8 cellular contexts compared by ENCODE assay signal in the genomic region with DNA sequence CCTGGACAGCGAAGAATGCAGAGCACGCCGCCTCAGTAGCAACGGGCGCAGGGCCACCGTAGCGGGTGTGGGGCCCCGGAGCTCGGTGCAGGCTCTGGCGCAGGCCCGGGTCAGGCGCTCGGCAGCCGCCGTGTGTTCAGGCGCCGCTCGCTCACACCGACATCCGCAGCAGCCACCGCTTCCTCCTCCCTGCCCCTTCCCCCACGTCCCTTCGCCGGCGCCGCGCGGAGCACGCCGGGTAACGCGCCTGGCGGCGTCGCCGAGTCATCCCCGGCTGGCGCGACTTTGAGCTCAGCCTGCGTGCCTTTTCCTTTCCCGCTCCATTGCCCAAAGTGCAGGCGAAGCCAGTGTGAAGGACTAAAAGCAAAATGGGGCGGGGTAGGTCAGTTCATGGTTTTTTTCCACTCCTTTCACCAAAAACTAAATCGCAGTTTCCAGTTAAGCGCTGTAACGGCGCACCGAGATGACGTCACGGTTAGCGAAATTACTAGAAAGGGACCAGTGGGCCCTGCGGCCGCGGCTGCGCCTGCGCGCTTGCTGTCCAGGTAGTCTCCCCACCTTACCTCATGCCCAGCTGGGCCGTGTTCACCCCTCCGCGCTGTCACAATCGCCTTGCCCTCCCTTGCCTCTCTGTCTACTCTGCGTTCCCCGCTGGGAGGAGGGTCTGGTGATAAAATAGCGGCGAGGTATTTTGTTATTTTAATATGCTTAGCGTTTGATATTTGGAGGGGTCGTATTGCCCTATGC. TPM values are rescaled to one million over a fixed set of nuclear protein-coding genes. Genes with fewer than 3 reads are reported as not detected.
DNase-seq lines count a peak whose midpoint lies in the region; ATAC-seq and TF ChIP-seq lines count a peak whose summit lies in the region.

TSS of gene UBQLN1 (minus strand) at position 191 of the 747 bp plus-strand sequence. CDS start 279 bp downstream, outside the sequence.

- peaks cover 7% of the 10 kb centered on the region for H3K23me2 ChIP-seq in H9 (ENCODE audit: insufficient read length, low read depth, low read length, poor library complexity, severe bottlenecking)

- H4K5ac ChIP-seq in H9 (ENCODE audit: insufficient read length, low read depth, low read length), result peak within 1 kb of the TSS; percentile 83

- no peaks in the 10 kb centered on the region for H3K4me1 ChIP-seq in H9 (ENCODE audit: insufficient read depth, low read length)

- peak; percentile 94 to 95 for ATAC-seq in natural killer cell treated with Interleukin-12 subunit alpha and Interleukin-12 subunit beta and Interleukin-15 and Interleukin-18, amount 100 ng/mL, for 72 hours

- H3K23ac ChIP-seq in H9 (ENCODE audit: insufficient read length, low read depth, low read length), result no peak within 1 kb of the TSS

- no peaks in the 10 kb centered on the region for H3K9me3 ChIP-seq in H9 (ENCODE audit: control insufficient read depth, low read depth, low read length)

- no peak within 1 kb of the TSS for H3T11ph ChIP-seq in H9 (ENCODE audit: low read length)

- H3K27ac ChIP-seq in H9 (ENCODE audit: insufficient read length, low read depth, low read length), result peak within 1 kb of the TSS; percentile 73

- H3K9me3 Mint-ChIP-seq in H9, result peaks cover 3 to 4% of the 10 kb centered on the region in 2 experiments; a peak in 4 of 5 replicates
- no peaks in the 10 kb centered on the region for H3K9me3 Mint-ChIP-seq in natural killer cell treated with Interleukin-12 subunit alpha and Interleukin-12 subunit beta and Interleukin-15 and Interleukin-18, amount 100 ng/mL, for 72 hours

- peak; percentile 91 for DNase-seq in ELR (ENCODE audit: low read depth)
- peak; percentile 91 for DNase-seq in H9
- peak; percentile 91 for DNase-seq in M059J (ENCODE audit: low read depth)
- DNase-seq in activated T-helper 9 cell treated with anti-CD3 and anti-CD28 coated beads, Interleukin-2, amount 50 U/mL, for 16 hours (ENCODE audit: low read depth), result peak; percentile 85
- DNase-seq in fibroblast of pulmonary artery (ENCODE audit: low read depth), result peak; percentile 96
- DNase-seq in natural killer cell treated with Interleukin-12 subunit alpha and Interleukin-12 subunit beta and Interleukin-15 and Interleukin-18, amount 100 ng/mL, for 72 hours (ENCODE audit: low spot score), result peak; percentile 95
- DNase-seq in stimulated activated naive CD4-positive, alpha-beta T cell treated with Interleukin-2 at 50 U/mL for 16 hours (lab: John Stamatoyannopoulos, UW), result peak; percentile 87

- H2BK15ac ChIP-seq in H9 (ENCODE audit: low read depth, low read length), result no peak within 1 kb of the TSS

- no peak within 1 kb of the TSS for H2BK20ac ChIP-seq in H9 (ENCODE audit: low read depth, low read length, poor library complexity, severe bottlenecking)

- peak within 1 kb of the TSS; percentile 92 for H3K14ac ChIP-seq in H9 (ENCODE audit: insufficient read depth, low read length)

- H3K79me1 ChIP-seq in H9 (ENCODE audit: insufficient read depth, low read depth, low read length, poor library complexity, severe bottlenecking), result no peaks in the 10 kb centered on the region

- no peaks in the 10 kb centered on the region for H3K27me3 ChIP-seq in H9 (ENCODE audit: insufficient read depth, low read length)

- H3K4me2 ChIP-seq in H9 (ENCODE audit: insufficient read depth, insufficient read length, low read length), result peak within 1 kb of the TSS; percentile 88

- peak within 1 kb of the TSS; percentile 90 for H3K18ac ChIP-seq in H9 (ENCODE audit: insufficient read length, low read depth, low read length)

- peak within 1 kb of the TSS; percentile 39 for H4K8ac ChIP-seq in H9 (replicated peaks; ENCODE audit: insufficient read length, low read depth, low read length)

- H3K4me3 Mint-ChIP-seq in H9, result peak within 1 kb of the TSS; percentile 80 to 91
- H3K4me3 Mint-ChIP-seq in natural killer cell treated with Interleukin-12 subunit alpha and Interleukin-12 subunit beta and Interleukin-15 and Interleukin-18, amount 100 ng/mL, for 72 hours, result peak within 1 kb of the TSS; percentile 99

- H2AFZ ChIP-seq in H9 (ENCODE audit: low read length), result peak within 1 kb of the TSS; percentile 32

- H3K4me3 ChIP-seq in fibroblast of pulmonary artery (replicated peaks; ENCODE audit: low read depth, low read length), result peak within 1 kb of the TSS; percentile 92

- H3K27me3 Mint-ChIP-seq in H9 (ENCODE audit: low read depth), result no peaks in the 10 kb centered on the region; the same call in none of the 2 replicates
- no peaks in the 10 kb centered on the region for H3K27me3 Mint-ChIP-seq in natural killer cell treated with Interleukin-12 subunit alpha and Interleukin-12 subunit beta and Interleukin-15 and Interleukin-18, amount 100 ng/mL, for 72 hours

- peak within 1 kb of the TSS; percentile 65 for H3K56ac ChIP-seq in H9 (ENCODE audit: insufficient read length, low read depth, low read length)

- peak within 1 kb of the TSS; percentile 99 for H4K91ac ChIP-seq in H9 (ENCODE audit: insufficient read length, low read depth, low read length)

- peak; percentile 93 for TF ChIP-seq POLR2A in Raji (IDR thresholded peaks at IDR 0.05; ENCODE audit: insufficient read depth, low read depth, low read length)

- no CpG with 5 or more reads among the region's 67 CpGs for WGBS in H9 (ENCODE audit: extremely low coverage, insufficient read length, low lambda C conversion rate)

- peak within 1 kb of the TSS; percentile 86 for H3K9ac ChIP-seq in H9 (ENCODE audit: extremely low read depth, insufficient read length, low read length)

- H2BK120ac ChIP-seq in H9 (ENCODE audit: low read depth, low read length, poor library complexity, severe bottlenecking), result peak within 1 kb of the TSS; percentile 88

- peak within 1 kb of the TSS; percentile 33 for H2BK5ac ChIP-seq in H9 (ENCODE audit: insufficient read length, low read length)

- TF ChIP-seq CTCF in H9 (conservative IDR thresholded peaks at IDR 0.05) (no peak), fibroblast of pulmonary artery (IDR thresholded peaks at IDR 0.05; ENCODE audit: low read length, missing control alignments) (no peak)

- H2BK12ac ChIP-seq in H9 (ENCODE audit: insufficient read length, low read depth, low read length), result no peak within 1 kb of the TSS

- peak within 1 kb of the TSS; percentile 82 for H3K4ac ChIP-seq in H9 (ENCODE audit: low read depth, low read length)

- peaks cover 20 to 21% of the 10 kb centered on the region in 2 experiments for H3K4me1 Mint-ChIP-seq in H9
- H3K4me1 Mint-ChIP-seq in natural killer cell treated with Interleukin-12 subunit alpha and Interleukin-12 subunit beta and Interleukin-15 and Interleukin-18, amount 100 ng/mL, for 72 hours (ENCODE audit: low read depth in 2 of 2), result peaks cover 26 to 37% of the 10 kb centered on the region in 2 donors

- H4K20me1 ChIP-seq in H9 (ENCODE audit: control insufficient read depth, insufficient read depth, insufficient read length), result no peaks in the 10 kb centered on the region

- peaks cover 14 to 21% (median 20%) of the 10 kb centered on the region in 3 experiments for H3K36me3 Mint-ChIP-seq in H9 (ENCODE audit: insufficient read depth in 1 of 3, low read depth in 3 of 3)
- H3K36me3 Mint-ChIP-seq in natural killer cell treated with Interleukin-12 subunit alpha and Interleukin-12 subunit beta and Interleukin-15 and Interleukin-18, amount 100 ng/mL, for 72 hours, result peaks cover 6% of the 10 kb centered on the region

- no peak within 1 kb of the TSS for H2AK5ac ChIP-seq in H9 (ENCODE audit: insufficient read length, low read length)

- peak within 1 kb of the TSS; percentile 97 to 99 (median 98) for H3K27ac Mint-ChIP-seq in H9
- H3K27ac Mint-ChIP-seq in natural killer cell treated with Interleukin-12 subunit alpha and Interleukin-12 subunit beta and Interleukin-15 and Interleukin-18, amount 100 ng/mL, for 72 hours, result peak within 1 kb of the TSS; percentile 100

- peaks cover 41% of the 10 kb centered on the region for H3K79me2 ChIP-seq in H9 (ENCODE audit: insufficient read depth, low read length)

RNA-seq across cellular contexts. Expression of gene UBQLN1, which starts in this region (rescaled TPM):
- 111 and 116 TPM in 2 replicates for total RNA-seq in H9 (2021)
- total RNA-seq in M059J (2014; rRNA removed; shearing (Covaris generic)), result 115 and 165 TPM in 2 replicates
- total RNA-seq in natural killer cell treated with Interleukin-12 subunit alpha and Interleukin-12 subunit beta and Interleukin-15 and Interleukin-18, amount 100 ng/mL, for 72 hours, result 10 to 100 TPM; 81.9 to 86.3 TPM

Comparison
In these comparisons a context has a peak if more than half of its experiments do, and no peak if none do; other contexts are left out.
1. Peak in every context shown above with its lines: DNase-seq, ATAC-seq, H3K4me3 ChIP-seq and H3K27ac ChIP-seq.